8 cellular contexts compared by ENCODE assay signal in genomic region chr22:41048791-41049717, GRCh38. TPM values are rescaled to one million over a fixed set of nuclear protein-coding genes. Genes with fewer than 3 reads are reported as not detected.
DNase-seq lines count a peak whose midpoint lies in the region; ATAC-seq and TF ChIP-seq lines count a peak whose summit lies in the region.

No MANE protein-coding gene starts in this region.

- no peaks in the 10 kb centered on the region for H4K20me1 ChIP-seq in HCT116 (ENCODE audit: insufficient read depth)

- H3K9ac ChIP-seq in HCT116 (ENCODE audit: low read length) (no peak overlapping the region), stomach smooth muscle (ENCODE audit: low read length in 2 of 2) (peak overlapping the region; percentile 45 to 51)

- TF ChIP-seq CTCF in HCT116 (IDR thresholded peaks at IDR 0.05 in 2 of 3, conservative IDR thresholded peaks at IDR 0.05 in 1 of 3; ENCODE audit: borderline replicate concordance in 1 of 3, insufficient read depth in 1 of 3, low read depth in 2 of 3, low read length in 2 of 3), result no peak

- no peak overlapping the region for H3K27ac Mint-ChIP-seq in T-cell
- no peak overlapping the region for H3K27ac Mint-ChIP-seq in activated naive CD8-positive, alpha-beta T cell treated with anti-CD3 and anti-CD28 coated beads, Interleukin-2, amount 50 U/mL, for 24 hours

- POLR2A ChIA-PET in HCT116 (lab: Charles Lee) (no interaction called here), T-cell (lab: Charles Lee) (no interaction called here)

- H3K4me1 ChIP-seq in HCT116 (ENCODE audit: control insufficient read depth in 1 of 2, insufficient read depth in 2 of 2, low read length in 2 of 2) (peaks cover 5 to 9% of the 10 kb centered on the region in 2 experiments), stomach smooth muscle (ENCODE audit: control insufficient read depth, insufficient read depth, low read length) (peaks cover 9% of the 10 kb centered on the region)

- TF ChIP-seq POLR2A in HCT116 (IDR thresholded peaks at IDR 0.05; ENCODE audit: borderline replicate concordance, extremely low read depth, insufficient read depth, insufficient read length), result no peak

- CTCF ChIA-PET in HCT116 (lab: Charles Lee) (no interaction called here), T-cell (lab: Charles Lee) (no interaction called here)

- intact Hi-C loops in HCT116 (cut with micrococcal nuclease), result no loop called here

- no TSS peak for BruUV-seq in HCT116 (replicated peaks; lab: Mats Ljungman, UMichigan)

- H3K27me3 Mint-ChIP-seq in T-cell, result no peaks in the 10 kb centered on the region
- H3K27me3 Mint-ChIP-seq in activated T-cell treated with anti-CD3 and anti-CD28 coated beads, Interleukin-2, amount 50 U/mL, for 4 hours (ENCODE audit: low read depth), result no peaks in the 10 kb centered on the region
- H3K27me3 Mint-ChIP-seq in activated naive CD8-positive, alpha-beta T cell treated with anti-CD3 and anti-CD28 coated beads, Interleukin-2, amount 50 U/mL, for 24 hours, result no peaks in the 10 kb centered on the region

- in situ Hi-C loops in T47D (cut with HindIII; ENCODE audit: low pct_unique_long_range_greater_than_20kb, low sequenced_read_pairs), result no loop called here

- no peak for DNase-seq in HCT116 (ENCODE audit: low read depth, low spot score)
- DNase-seq in T47D (ENCODE audit: low read depth in 1 of 2, low spot score in 1 of 2), result peak; percentile 25 to 78
- peak; percentile 96 for DNase-seq in left kidney (ENCODE audit: low read depth, low spot score)
- DNase-seq in T-cell, result no peak
- DNase-seq in activated T-cell treated with anti-CD3 and anti-CD28 coated beads, Interleukin-2, amount 50 U/mL, for 4 hours, result no peak
- DNase-seq in activated naive CD8-positive, alpha-beta T cell treated with anti-CD3 and anti-CD28 coated beads, Interleukin-2, amount 50 U/mL, for 24 hours, result no peak

- RAD21 ChIA-PET in HCT116 (lab: Charles Lee; ENCODE audit: low non-redundant PET in 1 of 2, low total read pairs in 2 of 2, uncharacterized antibody in 2 of 2, unreplicated experiment in 2 of 2), result no interaction called here

- no peaks in the 10 kb centered on the region for H3K9me3 Mint-ChIP-seq in T-cell
- H3K9me3 Mint-ChIP-seq in activated T-cell treated with anti-CD3 and anti-CD28 coated beads, Interleukin-2, amount 50 U/mL, for 4 hours, result no peaks in the 10 kb centered on the region
- H3K9me3 Mint-ChIP-seq in activated naive CD8-positive, alpha-beta T cell treated with anti-CD3 and anti-CD28 coated beads, Interleukin-2, amount 50 U/mL, for 24 hours, result no peaks in the 10 kb centered on the region

- no peak overlapping the region for H2AFZ ChIP-seq in HCT116 (ENCODE audit: low read depth, low read length, poor library complexity, severe bottlenecking)

- H3K9me3 ChIP-seq in HCT116 (ENCODE audit: control insufficient read depth in 1 of 2, insufficient read depth in 1 of 2, low read depth in 1 of 2, low read length in 2 of 2) (no peaks in the 10 kb centered on the region), stomach smooth muscle (ENCODE audit: control insufficient read depth in 2 of 2, low read length in 2 of 2) (no peaks in the 10 kb centered on the region)

- peak overlapping the region in 1 of 3 donors; percentile 38 for H3K4me3 Mint-ChIP-seq in T-cell
- H3K4me3 Mint-ChIP-seq in activated T-cell treated with anti-CD3 and anti-CD28 coated beads, Interleukin-2, amount 50 U/mL, for 4 hours, result no peak overlapping the region
- no peak overlapping the region for H3K4me3 Mint-ChIP-seq in activated naive CD8-positive, alpha-beta T cell treated with anti-CD3 and anti-CD28 coated beads, Interleukin-2, amount 50 U/mL, for 24 hours

- no peak overlapping the region for H3K4me2 ChIP-seq in HCT116 (ENCODE audit: low read length)

- no peak for TF ChIP-seq RAD21 in HCT116 (IDR thresholded peaks at IDR 0.05; ENCODE audit: low read depth)

- H3K79me2 ChIP-seq in HCT116 (ENCODE audit: insufficient read depth, low read length), result no peaks in the 10 kb centered on the region

- H3K36me3 ChIP-seq in HCT116 (ENCODE audit: control insufficient read depth in 1 of 2, insufficient read depth in 2 of 2, low read length in 2 of 2) (no peaks in the 10 kb centered on the region), stomach smooth muscle (ENCODE audit: control insufficient read depth in 2 of 2, insufficient read depth in 2 of 2, low read length in 2 of 2) (no peaks in the 10 kb centered on the region)

- H3K27me3 ChIP-seq in HCT116 (ENCODE audit: insufficient read depth, low read length) (no peaks in the 10 kb centered on the region), stomach smooth muscle (ENCODE audit: control insufficient read depth in 1 of 2, insufficient read depth in 2 of 2, low read length in 2 of 2) (no peaks in the 10 kb centered on the region)

- no peaks in the 10 kb centered on the region for H3K36me3 Mint-ChIP-seq in T-cell
- H3K36me3 Mint-ChIP-seq in activated T-cell treated with anti-CD3 and anti-CD28 coated beads, Interleukin-2, amount 50 U/mL, for 4 hours (ENCODE audit: insufficient read depth), result no peaks in the 10 kb centered on the region
- H3K36me3 Mint-ChIP-seq in activated naive CD8-positive, alpha-beta T cell treated with anti-CD3 and anti-CD28 coated beads, Interleukin-2, amount 50 U/mL, for 24 hours (ENCODE audit: low read depth), result no peaks in the 10 kb centered on the region

- H3K4me1 Mint-ChIP-seq in T-cell, result peaks cover 3 to 16% (median 5%) of the 10 kb centered on the region in 3 donors
- H3K4me1 Mint-ChIP-seq in activated T-cell treated with anti-CD3 and anti-CD28 coated beads, Interleukin-2, amount 50 U/mL, for 4 hours (ENCODE audit: low read depth), result peaks cover 2% of the 10 kb centered on the region
- no peaks in the 10 kb centered on the region for H3K4me1 Mint-ChIP-seq in activated naive CD8-positive, alpha-beta T cell treated with anti-CD3 and anti-CD28 coated beads, Interleukin-2, amount 50 U/mL, for 24 hours

- ATAC-seq in HCT116 (peak; percentile 38; the same call in 1 of the 2 replicates), GM19324 (IDR thresholded peaks at IDR 0.05; ENCODE audit: low FRiP score, unreplicated experiment) (no peak), T-cell (replicated peaks in 1 of 4) (no peak)
- ATAC-seq in activated T-cell treated with anti-CD3 and anti-CD28 coated beads, Interleukin-2, amount 50 U/mL, for 4 hours, result no peak
- ATAC-seq in activated naive CD8-positive, alpha-beta T cell treated with anti-CD3 and anti-CD28 coated beads, Interleukin-2, amount 50 U/mL, for 24 hours, result no peak

- H3K27ac ChIP-seq in HCT116 (ENCODE audit: low read depth, low read length) (no peak overlapping the region), stomach smooth muscle (ENCODE audit: low read length) (peak overlapping the region; percentile 55)

- H3K9me2 ChIP-seq in HCT116 (ENCODE audit: insufficient read depth), result no peaks in the 10 kb centered on the region

- H3K4me3 ChIP-seq in HCT116 (replicated peaks in 1 of 2; ENCODE audit: low read depth in 1 of 2, low read length in 2 of 2), result no peak overlapping the region
- H3K4me3 ChIP-seq in stomach smooth muscle (ENCODE audit: low read length in 2 of 2), result peak overlapping the region; percentile 45 to 71

TF ChIP-seq in HCT116, 20 proteins besides CTCF, POLR2A, EP300 and RAD21 (continues in another document):
- TF ChIP-seq ZNF274 (IDR thresholded peaks at IDR 0.05; ENCODE audit: low read depth, low read length) (no peak), ELF1 (IDR thresholded peaks at IDR 0.05; ENCODE audit: borderline replicate concordance, low read depth) (no peak), CEBPB (IDR thresholded peaks at IDR 0.05; ENCODE audit: low read depth) (no peak), POLR2AphosphoS5 (IDR thresholded peaks at IDR 0.05; ENCODE audit: low read depth, low read length) (no peak), ATF3 (IDR thresholded peaks at IDR 0.05) (no peak), SP1 (IDR thresholded peaks at IDR 0.05; ENCODE audit: low read depth) (no peak), MAX (IDR thresholded peaks at IDR 0.05) (no peak), REST (IDR thresholded peaks at IDR 0.05; ENCODE audit: low read depth) (no peak), SIN3A (IDR thresholded peaks at IDR 0.05; ENCODE audit: low read depth) (no peak), YY1 (IDR thresholded peaks at IDR 0.05; ENCODE audit: extremely low read depth, insufficient replicate concordance, low read depth, low read length) (no peak), EZH2 (IDR thresholded peaks at IDR 0.05) (no peak)

RNA-seq across cellular contexts. Expression of gene EP300, which starts 43.3 kb away (rescaled TPM):
- 38.8 TPM for total RNA-seq in HCT116 (2021; ENCODE audit: unreplicated experiment)
- 23.2 and 28.9 TPM in 2 replicates for polyA plus RNA-seq in HCT116 (2012)
- 100 to 1,000 TPM in 3 of 5 donors, 10 to 100 TPM in 2; 97.6 to 161 (median 101) TPM for total RNA-seq in T-cell
- 10 to 100 TPM; 43.7 to 52.0 (median 51.4) TPM for total RNA-seq in activated T-cell treated with anti-CD3 and anti-CD28 coated beads, Interleukin-2, amount 50 U/mL, for 4 hours

Comparison
In these comparisons a context has a peak if more than half of its experiments do, and no peak if none do; other contexts are left out.
1. DNase-seq: peak in T47D (2 of 2) and left kidney (single experiment); none in HCT116 (single experiment), T-cell (0 of 34), activated T-cell treated with anti-CD3 and anti-CD28 coated beads, Interleukin-2, amount 50 U/mL, for 4 hours (single experiment) and activated naive CD8-positive, alpha-beta T cell treated with anti-CD3 and anti-CD28 coated beads, Interleukin-2, amount 50 U/mL, for 24 hours (single experiment).
2. H3K4me3 ChIP-seq: peak in stomach smooth muscle (2 of 2); none in HCT116 (0 of 2).